In the genomic region with DNA sequence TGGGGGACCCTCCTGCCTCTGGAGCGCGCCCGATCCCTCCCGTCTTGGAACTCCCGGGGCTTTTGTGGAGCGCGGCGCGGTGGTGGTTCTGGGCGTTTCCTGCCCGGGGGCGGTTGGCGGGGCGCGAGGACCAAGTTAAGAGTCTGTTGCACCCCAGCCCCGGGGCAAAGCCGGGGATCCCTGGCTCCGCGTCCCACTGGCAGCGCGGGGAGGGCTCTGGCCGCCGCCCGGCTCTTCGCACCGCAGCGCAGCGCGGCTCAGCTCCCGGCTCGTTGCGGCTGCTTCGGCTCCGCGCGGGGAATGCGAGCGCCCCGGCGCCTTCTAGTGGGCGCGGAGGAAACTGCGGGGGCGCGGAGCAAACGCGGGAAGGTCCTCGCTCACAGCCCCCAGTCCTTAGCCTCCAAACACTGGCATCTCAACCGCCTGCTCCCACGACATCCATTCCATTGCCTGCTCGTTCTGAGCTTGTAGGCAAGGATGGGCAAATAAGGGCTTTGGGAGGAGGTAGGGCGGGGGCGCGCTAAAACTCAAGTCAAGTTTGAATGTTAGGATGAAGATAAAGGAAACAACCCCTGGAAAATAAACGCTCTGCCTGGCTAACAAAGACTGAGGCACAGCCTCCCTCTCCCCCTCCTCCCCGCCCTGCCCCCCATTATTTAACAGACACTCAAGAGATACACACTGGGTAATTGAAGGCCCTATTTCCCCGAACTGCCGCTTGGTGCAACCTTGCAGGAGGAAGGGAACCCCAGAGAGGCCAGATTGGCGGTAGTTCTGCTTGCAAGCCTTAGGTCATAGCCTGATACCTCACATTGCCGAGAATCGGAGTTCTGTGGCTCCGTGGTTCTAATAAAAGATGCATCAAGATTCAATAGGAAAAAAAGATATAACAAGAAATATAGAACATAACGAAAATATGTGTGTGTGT, we compare ENCODE assay signal across 8 cellular contexts. TPM values are rescaled to one million over a fixed set of nuclear protein-coding genes. Genes with fewer than 3 reads are reported as not detected.
DNase-seq lines count a peak whose midpoint lies in the region; ATAC-seq and TF ChIP-seq lines count a peak whose summit lies in the region.

Gene B4GALNT1 (minus strand): TSS at position 304 of the 928 bp plus-strand sequence. CDS start 1,069 bp downstream, outside the sequence.

- H3K4me1 ChIP-seq in gastroesophageal sphincter (peaks cover 0 to 24% (median 10%) of the 10 kb centered on the region in 3 donors), neutrophil (ENCODE audit: control insufficient read depth in 1 of 2, insufficient read depth in 1 of 2, low read depth in 1 of 2, low read length in 1 of 2) (peaks cover 14 to 18% of the 10 kb centered on the region in 2 experiments)

- H3K27me3 Mint-ChIP-seq in type B pancreatic cell: peaks cover 70% of the 10 kb centered on the region

- no peak within 1 kb of the TSS for H3K27ac Mint-ChIP-seq in type B pancreatic cell

- 9 to 20% methylated on average over 5 to 7 of the region's 63 CpGs for WGBS in gastroesophageal sphincter (ENCODE audit: low coverage in 1 of 2), 2 donors

- H3K9me3 Mint-ChIP-seq in type B pancreatic cell: no peaks in the 10 kb centered on the region

- H3K4me3 Mint-ChIP-seq in type B pancreatic cell: peak within 1 kb of the TSS; percentile 84

- H3K36me3 Mint-ChIP-seq in type B pancreatic cell: no peaks in the 10 kb centered on the region

- ATAC-seq in GM21390 (IDR thresholded peaks at IDR 0.05; ENCODE audit: unreplicated experiment): peak; percentile 83
- peak; percentile 85 for ATAC-seq in gastroesophageal sphincter

- no peak for TF ChIP-seq POLR2A in gastroesophageal sphincter (IDR thresholded peaks at IDR 0.05)

- H3K9me3 ChIP-seq in gastroesophageal sphincter (no peaks in the 10 kb centered on the region), neutrophil (no peaks in the 10 kb centered on the region)

- H3K27ac ChIP-seq in gastroesophageal sphincter: peak within 1 kb of the TSS in 3 of 4 donors; percentile 49 to 75 (median 61)
- no peak within 1 kb of the TSS for H3K27ac ChIP-seq in neutrophil

- H3K36me3 ChIP-seq in gastroesophageal sphincter (peaks cover 0 to 4% of the 10 kb centered on the region in 2 donors), neutrophil (no peaks in the 10 kb centered on the region)

- TF ChIP-seq CTCF in gastroesophageal sphincter (IDR thresholded peaks at IDR 0.05) (peak in 3 of 4 experiments; percentile 89 to 96 (median 92)), neutrophil (IDR thresholded peaks at IDR 0.05) (peak; percentile 75), type B pancreatic cell (conservative IDR thresholded peaks at IDR 0.05) (peak; percentile 90)

- in situ Hi-C loops in KBM-7 (cut with MboI; ENCODE audit: low pct_unique_long_range_greater_than_20kb, low sequenced_read_pairs): no loop called here

- peaks cover 60% of the 10 kb centered on the region for H3K27me3 ChIP-seq in gastroesophageal sphincter
- peaks cover 98% of the 10 kb centered on the region for H3K27me3 ChIP-seq in neutrophil

- peak within 1 kb of the TSS; percentile 35 to 66 for H3K4me3 ChIP-seq in gastroesophageal sphincter
- H3K4me3 ChIP-seq in neutrophil (ENCODE audit: low read depth in 1 of 2, low read length in 1 of 2): peak within 1 kb of the TSS; percentile 27 to 65

- DNase-seq in DMS 273 treated with DMSO at 0.1 percent for 48 hours (lab: John Stamatoyannopoulos, UW) (peak; percentile 21), KBM-7 (peak; percentile 88), RPMI7951 (ENCODE audit: low read depth) (peak; percentile 58), activated gamma-delta T cell (lab: John Stamatoyannopoulos, UW) (peak; percentile 21), type B pancreatic cell (ENCODE audit: extremely low spot score, unreplicated experiment) (peak; percentile 83)

- TF ChIP-seq EP300 in gastroesophageal sphincter (IDR thresholded peaks at IDR 0.05): no peak

- no peaks in the 10 kb centered on the region for H3K4me1 Mint-ChIP-seq in type B pancreatic cell (ENCODE audit: unreplicated experiment)

RNA-seq across cellular contexts. Expression of gene B4GALNT1, which starts in this region (rescaled TPM):
- 11.9 and 14.4 TPM in 2 replicates for total RNA-seq in RPMI7951 (2014; rRNA removed; shearing (Covaris generic))
- total RNA-seq in gastroesophageal sphincter (10 to 100 TPM in 1 of 4 donors, 1 to 10 TPM in 3; 2.3 to 10.1 (median 5.0) TPM), type B pancreatic cell (ENCODE audit: low replicate concordance) (0.64 and 5.9 TPM in 2 replicates)

Comparison
In these comparisons a context has a peak if more than half of its experiments do, and no peak if none do; other contexts are left out.
1. DNase-seq: peak in every context shown above with its lines; median percentile 88 in KBM-7; 83 in type B pancreatic cell; 58 in RPMI7951; 21 in DMS 273 treated with DMSO at 0.1 percent for 48 hours; 21 in activated gamma-delta T cell.